In genomic region chr20:8461186-8461585, GRCh38 we compare ENCODE assay signal across 27 cellular contexts.
"Had no signal": no experiment of that assay in that cellular context is flagged by ENCODE, and none has a peak within 500 bp of the region (broad histone marks: within the 10 kb centered on the region; RNA-seq: fewer than 3 reads in every experiment).

No MANE protein-coding gene starts in this region.

- H3K27ac ChIP-seq: ascending aorta, cardiac muscle cell, WERI-Rb-1 had no signal

- H3K27me3 ChIP-seq: ascending aorta, cardiac muscle cell had no signal

- H3K4me1 ChIP-seq: ascending aorta had no signal

- H3K36me3 ChIP-seq: ascending aorta, cardiac muscle cell, WERI-Rb-1 had no signal

- DNase-seq: activated CD4-positive, alpha-beta memory T cell treated with anti-CD3 and anti-CD28 coated beads, Interleukin-2, amount 10 ng/mL, durations not matched to agents 7 days and 5 days; activated CD4-positive, alpha-beta T cell treated with anti-CD3 and anti-CD28 coated beads for 1 hour; activated CD4-positive, alpha-beta T cell treated with anti-CD3 and anti-CD28 coated beads for 36 hours; activated CD4-positive, alpha-beta T cell treated with anti-CD3 and anti-CD28 coated beads for 48 hours; activated CD4-positive, alpha-beta T cell treated with anti-CD3 and anti-CD28 coated beads, Interleukin-2, amount 10 ng/mL, durations not matched to agents 7 days and 5 days; activated CD4-positive, alpha-beta T cell treated with anti-CD3 and anti-CD28 coated beads, Interleukin-2, amount 50 U/mL, for 48 hours; activated CD4-positive, CD25-positive, alpha-beta regulatory T cell; activated CD8-positive, alpha-beta memory T cell treated with anti-CD3 and anti-CD28 coated beads for 24 hours; activated CD8-positive, alpha-beta memory T cell treated with anti-CD3 and anti-CD28 coated beads, Interleukin-2, amount 10 ng/mL, durations not matched to agents 7 days and 5 days; activated CD8-positive, alpha-beta memory T cell treated with anti-CD3 and anti-CD28 coated beads, Interleukin-2, amount 50 U/mL, for 48 hours; activated CD8-positive, alpha-beta T cell treated with anti-CD3 and anti-CD28 coated beads, Interleukin-2, amount 10 ng/mL, durations not matched to agents 7 days and 5 days; activated effector memory CD4-positive, alpha-beta T cell treated with Interleukin-2 at 50 U/mL for 16 hours; activated gamma-delta T cell; activated naive CD4-positive, alpha-beta T cell treated with anti-CD3 and anti-CD28 coated beads, Interleukin-2, amount 10 ng/mL, durations not matched to agents 7 days and 5 days; activated naive CD4-positive, alpha-beta T cell treated with Interleukin-2 at 50 U/mL for 16 hours; activated naive CD8-positive, alpha-beta T cell treated with anti-CD3 and anti-CD28 coated beads, Interleukin-2, amount 10 ng/mL, durations not matched to agents 7 days and 5 days; activated naive CD8-positive, alpha-beta T cell treated with anti-CD3 and anti-CD28 coated beads, Interleukin-2, amount 50 U/mL, for 24 hours; activated T-cell treated with anti-CD3 and anti-CD28 coated beads, Interleukin-2, amount 50 U/mL, for 24 hours; activated T-cell treated with anti-CD3 and anti-CD28 coated beads, Interleukin-2, amount 50 U/mL, for 48 hours; amygdala; anterior cingulate cortex; T-helper 1 cell; T-helper 2 cell; T-helper 9 cell; WERI-Rb-1 had no signal

- H3K4me3 ChIP-seq: ascending aorta, cardiac muscle cell had no signal
